Comparison of ENCODE assay signal across 8 cellular contexts in genomic region chr2:85015653-85016360, GRCh38. TPM values are rescaled to one million over a fixed set of nuclear protein-coding genes. Genes with fewer than 3 reads are reported as not detected.
DNase-seq lines count a peak whose midpoint lies in the region; ATAC-seq and TF ChIP-seq lines count a peak whose summit lies in the region.

No MANE protein-coding gene starts in this region.

- TF ChIP-seq CTCF in astrocyte of the spinal cord (IDR thresholded peaks at IDR 0.05; ENCODE audit: low read depth, low read length) = peak; percentile 12

- H2AFZ ChIP-seq in GM23248 = no peak overlapping the region

- H3K9me3 ChIP-seq in GM23248 (ENCODE audit: low read depth) = no peaks in the 10 kb centered on the region

- H3K9ac ChIP-seq in GM23248 = peak overlapping the region; percentile 63

- in situ Hi-C loops in GM23248 (cut with MboI) = no loop called here
- in situ Hi-C loops in astrocyte of the spinal cord (cut with HindIII; ENCODE audit: low sequenced_read_pairs) = no loop called here

- H4K20me1 ChIP-seq in GM23248 (ENCODE audit: insufficient read depth) = peaks cover 28% of the 10 kb centered on the region

- H3K4me2 ChIP-seq in GM23248 (ENCODE audit: unreplicated experiment) = peak overlapping the region; percentile 69

- H3K27ac ChIP-seq in GM23248 = peak overlapping the region; percentile 87

- H3K9me2 ChIP-seq in GM23248 (ENCODE audit: insufficient read depth) = no peaks in the 10 kb centered on the region

- H3K4me3 ChIP-seq in GM23248 (peak overlapping the region; percentile 27), astrocyte of the spinal cord (ENCODE audit: low read depth, low read length) (no peak overlapping the region)

- no peak for ATAC-seq in GM19035 (IDR thresholded peaks at IDR 0.05; ENCODE audit: unreplicated experiment)

- DNase-seq in AG08395 (ENCODE audit: low spot score) (peak; percentile 9), GM23248 (peak; percentile 63), astrocyte of the spinal cord (ENCODE audit: low read depth, low spot score) (no peak), myocyte (ENCODE audit: low read depth) (peak; percentile 5), SIG-M5 (lab: John Stamatoyannopoulos, UW) (no peak), SW 1271 (lab: John Stamatoyannopoulos, UW) (no peak)
- no peak for DNase-seq in stimulated activated naive CD4-positive, alpha-beta T cell (lab: John Stamatoyannopoulos, UW)

- no peaks in the 10 kb centered on the region for H3K27me3 ChIP-seq in GM23248 (replicated peaks; ENCODE audit: insufficient read depth)

- H3K79me2 ChIP-seq in GM23248 (ENCODE audit: insufficient read depth) = peaks cover 100% of the 10 kb centered on the region

- peaks cover 45% of the 10 kb centered on the region for H3F3A ChIP-seq in GM23248 (ENCODE audit: insufficient read depth)

- H3K36me3 ChIP-seq in GM23248 (ENCODE audit: low read depth) = no peaks in the 10 kb centered on the region

- WGBS in GM23248 (ENCODE audit: low coverage in 1 of 2, low lambda C conversion rate in 2 of 2, missing lambda C conversion rate in 2 of 2), 2 experiments = 50% methylated on average over 7 of the region's 7 CpGs

- H3K4me1 ChIP-seq in GM23248 (ENCODE audit: insufficient read depth) = peaks cover 71% of the 10 kb centered on the region

RNA-seq across cellular contexts. Expression of gene KCMF1, which starts 44.8 kb away (rescaled TPM):
- total RNA-seq in GM23248 (2014; rRNA removed; shearing (Covaris generic)) = 87.2 and 131 TPM in 2 replicates
- polyA plus RNA-seq in GM23248 (2016; fragmentation: Nextera tagmentation; extraction: Ambion mirVana) = 52.5 and 54.3 TPM in 2 replicates
- 74.4 and 79.6 TPM in 2 replicates for total RNA-seq in myocyte
- polyA plus RNA-seq in myocyte (2012) = 73.0 TPM

Comparison
In these comparisons a context has a peak if more than half of its experiments do, and no peak if none do; other contexts are left out.
1. DNase-seq: peak in AG08395 (single experiment), GM23248 (single experiment) and myocyte (single experiment); none in astrocyte of the spinal cord (single experiment), SIG-M5 (single experiment), stimulated activated naive CD4-positive, alpha-beta T cell (0 of 6) and SW 1271 (0 of 2).